12 cellular contexts compared by ENCODE assay signal in genomic region chr17:80984749-80985148, GRCh38. TPM values are rescaled to one million over a fixed set of nuclear protein-coding genes. Genes with fewer than 3 reads are reported as not detected.
DNase-seq lines count a peak whose midpoint lies in the region; TF ChIP-seq lines count a peak whose summit lies in the region.
"Had no signal": no experiment of that assay in that cellular context is flagged by ENCODE, and none has a peak within 500 bp of the region (broad histone marks: within the 10 kb centered on the region; RNA-seq: fewer than 3 reads in every experiment).

No MANE protein-coding gene starts in this region.

- H3F3A ChIP-seq in neural progenitor cell (ENCODE audit: low read depth) = no peaks in the 10 kb centered on the region

- no peak overlapping the region for H3K9ac ChIP-seq in neural progenitor cell

- TF ChIP-seq CTCF in epithelial cell of esophagus (IDR thresholded peaks at IDR 0.05; ENCODE audit: insufficient read depth, low read depth, low read length, missing control alignments) (no peak), neural progenitor cell (IDR thresholded peaks at IDR 0.05) (peak; percentile 18)

- no peak overlapping the region for H3K4me2 ChIP-seq in neural progenitor cell

- H3K9me3 Mint-ChIP-seq in neural progenitor cell = no peaks in the 10 kb centered on the region

- H3K36me3 Mint-ChIP-seq in neural progenitor cell = no peaks in the 10 kb centered on the region

- peak; percentile 95 for DNase-seq in AG20443 (ENCODE audit: low spot score)
- peak; percentile 74 for DNase-seq in NCI-H226
- peak; percentile 61 for DNase-seq in epithelial cell of esophagus (ENCODE audit: low read depth)
- DNase-seq in neural progenitor cell (ENCODE audit: low spot score) = peak; percentile 74
- DNase-seq in T-helper 9 cell = no peak
- DNase-seq in NK-92 (lab: John Stamatoyannopoulos, UW; ENCODE audit: unreplicated experiment) = no peak
- no peak for DNase-seq in activated CD4-positive, alpha-beta T cell treated with anti-CD3 and anti-CD28 coated beads, Interleukin-2, amount 50 U/mL, for 48 hours
- DNase-seq in NCI-H2107 treated with DMSO at 0.1 percent for 48 hours (lab: John Stamatoyannopoulos, UW; ENCODE audit: unreplicated experiment) = no peak
- DNase-seq: activated naive CD4-positive, alpha-beta T cell treated with anti-CD3 and anti-CD28 coated beads, Interleukin-2, amount 50 U/mL, for 16 hours; DMS153; heart right ventricle; NCI-H187 treated with DMSO at 0.1 percent for 48 hours had no signal

- H3K4me1 ChIP-seq in neural progenitor cell = no peaks in the 10 kb centered on the region

- H3K79me2 ChIP-seq in neural progenitor cell (ENCODE audit: low read depth) = no peaks in the 10 kb centered on the region

- H4K20me1 ChIP-seq in neural progenitor cell (ENCODE audit: low read depth) = no peaks in the 10 kb centered on the region

- H3K27me3 Mint-ChIP-seq in neural progenitor cell (ENCODE audit: insufficient read depth, low read depth) = peaks cover 22% of the 10 kb centered on the region

- no peaks in the 10 kb centered on the region for H3K36me3 ChIP-seq in neural progenitor cell
- H3K36me3 ChIP-seq: heart right ventricle had no signal

- H3K4me3 Mint-ChIP-seq in neural progenitor cell = no peak overlapping the region

- H3K27me3 ChIP-seq in neural progenitor cell = peaks cover 36% of the 10 kb centered on the region

- H3K4me1 Mint-ChIP-seq in neural progenitor cell = peaks cover 17% of the 10 kb centered on the region

- H2AFZ ChIP-seq in neural progenitor cell (replicated peaks) = no peak overlapping the region

- no peak overlapping the region for H3K27ac Mint-ChIP-seq in neural progenitor cell

- H3K4me3 ChIP-seq in epithelial cell of esophagus (ENCODE audit: low read length) (no peak overlapping the region), neural progenitor cell (no peak overlapping the region)
- H3K4me3 ChIP-seq: heart right ventricle had no signal

- no peak overlapping the region for H3K27ac ChIP-seq in neural progenitor cell

- H3K9me3 ChIP-seq in neural progenitor cell (ENCODE audit: low read depth) = no peaks in the 10 kb centered on the region
- H3K9me3 ChIP-seq: heart right ventricle had no signal

RNA-seq across cellular contexts. Expression of gene CHMP6, which starts 6.9 kb away (rescaled TPM):
- 11.5 and 20.9 TPM in 2 replicates for total RNA-seq in neural progenitor cell (ENCODE audit: low replicate concordance)

RNA-seq across cellular contexts. Expression of gene BAIAP2, which starts 50.2 kb away (rescaled TPM):
- total RNA-seq in neural progenitor cell (ENCODE audit: low replicate concordance) = 15.6 and 16.1 TPM in 2 replicates

Comparison
In these comparisons a context has a peak if more than half of its experiments do, and no peak if none do; other contexts are left out.
1. DNase-seq: peak in AG20443 (single experiment), NCI-H226 (single experiment), epithelial cell of esophagus (single experiment) and neural progenitor cell (single experiment); none in T-helper 9 cell (single experiment), NK-92 (single experiment), activated CD4-positive, alpha-beta T cell treated with anti-CD3 and anti-CD28 coated beads, Interleukin-2, amount 50 U/mL, for 48 hours (0 of 2) and NCI-H2107 treated with DMSO at 0.1 percent for 48 hours (single experiment).